In genomic region chr16:4521971-4522623, GRCh38 we compare ENCODE assay signal across 12 cellular contexts. TPM values are rescaled to one million over a fixed set of nuclear protein-coding genes. Genes with fewer than 3 reads are reported as not detected.
DNase-seq lines count a peak whose midpoint lies in the region; ATAC-seq, FAIRE-seq and TF ChIP-seq lines count a peak whose summit lies in the region.
"Had no signal": no experiment of that assay in that cellular context is flagged by ENCODE, and none has a peak within 500 bp of the region (broad histone marks: within the 10 kb centered on the region; RNA-seq: fewer than 3 reads in every experiment).

No MANE protein-coding gene starts in this region.

- H3K27ac ChIP-seq in HEK293 (ENCODE audit: extremely low read depth, low read depth, low read length) (no peak overlapping the region), psoas muscle (peak overlapping the region; percentile 66), uterus (no peak overlapping the region), left lung (no peak overlapping the region)

- ATAC-seq in psoas muscle (peak; percentile 63 to 75 (median 70)), left lung (no peak)
- ATAC-seq: stimulated activated naive CD8-positive, alpha-beta T cell treated with anti-CD3 and anti-CD28 coated beads, Interleukin-15, Interleukin-2, amounts not matched to agents 100 U/mL and 50 U/mL, for 24 hours had no signal

- H3K9me3 ChIP-seq in HEK293 (ENCODE audit: control insufficient read depth, insufficient read depth, low read depth, low read length): no peaks in the 10 kb centered on the region
- H3K9me3 ChIP-seq in psoas muscle: no peaks in the 10 kb centered on the region
- no peaks in the 10 kb centered on the region for H3K9me3 ChIP-seq in uterus
- no peaks in the 10 kb centered on the region for H3K9me3 ChIP-seq in left lung

- TF ChIP-seq POLR2A in uterus (IDR thresholded peaks at IDR 0.05) (no peak), H54 (IDR thresholded peaks at IDR 0.05; ENCODE audit: low read depth, low read length) (no peak)

- H3K4me1 ChIP-seq in HEK293 (ENCODE audit: control insufficient read depth, insufficient read depth, low read length): no peaks in the 10 kb centered on the region
- peaks cover 39% of the 10 kb centered on the region for H3K4me1 ChIP-seq in psoas muscle
- H3K4me1 ChIP-seq in uterus: peaks cover 0 to 6% of the 10 kb centered on the region in 2 donors
- peaks cover 0 to 13% of the 10 kb centered on the region in 2 donors for H3K4me1 ChIP-seq in left lung

- POLR2A ChIA-PET in HEK293 (lab: Yijun Ruan, JAX): no interaction called here

- FAIRE-seq in frontal cortex (lab: Jason Lieb, UNC): no peak
- no peak for FAIRE-seq in H54 (lab: Jason Lieb, UNC)
- FAIRE-seq: G401.6 had no signal

- intact Hi-C loops in psoas muscle (cut with DNase I) (no loop called here), uterus (cut with DNase I; ENCODE audit: low total_unique reads) (no loop called here), left lung (cut with DNase I) (no loop called here)

- 24 to 33% (median 28%) methylated on average over 11 of the region's 11 CpGs for WGBS in psoas muscle, 3 donors

- H3K4me3 ChIP-seq in HEK293 (ENCODE audit: low read depth, low read length): no peak overlapping the region
- H3K4me3 ChIP-seq in psoas muscle: no peak overlapping the region
- H3K4me3 ChIP-seq in uterus: no peak overlapping the region
- no peak overlapping the region for H3K4me3 ChIP-seq in left lung
- H3K4me3 ChIP-seq: skin epidermis had no signal

- no peak for TF ChIP-seq CTCF in HEK293 (tag by site-specific recombination; IDR thresholded peaks at IDR 0.05)
- no peak for TF ChIP-seq CTCF in psoas muscle (IDR thresholded peaks at IDR 0.05)
- TF ChIP-seq CTCF in uterus (IDR thresholded peaks at IDR 0.05): no peak
- no peak for TF ChIP-seq CTCF in left lung (IDR thresholded peaks at IDR 0.05)

- H3K36me3 ChIP-seq in HEK293 (ENCODE audit: control insufficient read depth in 2 of 2, insufficient read depth in 1 of 2, low read length in 2 of 2) (peaks cover 0 to 27% of the 10 kb centered on the region in 2 experiments; a peak in 2 of 3 replicates), psoas muscle (ENCODE audit: insufficient read depth in 1 of 2, low read depth in 1 of 2) (no peaks in the 10 kb centered on the region), uterus (no peaks in the 10 kb centered on the region), left lung (peaks cover 0 to 3% of the 10 kb centered on the region in 2 donors)

- CTCF ChIA-PET in HEK293 (lab: Yijun Ruan, JAX): interaction anchor here (0.6 to 2.2 kb wide), 3 partner anchors 15 to 128 kb away, joined by 3 to 6 read pairs (median 3); no protein-coding TSS in a partner anchor

- no peaks in the 10 kb centered on the region for H3K27me3 ChIP-seq in psoas muscle (ENCODE audit: insufficient read depth in 3 of 3, low read length in 2 of 3)
- H3K27me3 ChIP-seq in uterus: no peaks in the 10 kb centered on the region
- H3K27me3 ChIP-seq in left lung: no peaks in the 10 kb centered on the region

- DNase-seq in NCI-H82 (lab: John Stamatoyannopoulos, UW) (peak; percentile 85), frontal cortex (ENCODE audit: low spot score in 2 of 2) (peak; percentile 37 to 75), psoas muscle (peak; percentile 47 to 80), uterus (no peak), left lung (no peak), H54 (ENCODE audit: insufficient read length, low spot score) (no peak)
- DNase-seq in activated CD4-positive, alpha-beta T cell treated with anti-CD3 and anti-CD28 coated beads for 48 hours: no peak
- DNase-seq: NCI-H1048; stimulated activated naive CD8-positive, alpha-beta T cell treated with anti-CD3 and anti-CD28 coated beads, Interleukin-15, Interleukin-2, amounts not matched to agents 100 U/mL and 50 U/mL, for 24 hours had no signal

TF ChIP-seq in HEK293, 187 proteins besides CTCF, POLR2A, EP300 and RAD21:
- TF ChIP-seq ZSCAN30 (tag by site-specific recombination; IDR thresholded peaks at IDR 0.05) (0 out of 2 replicates have a peak, but pooled peaks have one; percentile 9), ZNF169 (tag by site-specific recombination; IDR thresholded peaks at IDR 0.05) (no peak), ZNF302 (tag by site-specific recombination; IDR thresholded peaks at IDR 0.05; ENCODE audit: low read depth) (no peak), GLIS2 (tag by site-specific recombination; IDR thresholded peaks at IDR 0.05) (peak; percentile 66), IKZF3 (tag by site-specific recombination; IDR thresholded peaks at IDR 0.05) (0 out of 2 replicates have a peak, but pooled peaks have one; percentile 39), ZNF423 (tag by site-specific recombination; IDR thresholded peaks at IDR 0.05) (0 out of 2 replicates have a peak, but pooled peaks have one; percentile 18), ZIC2 (tag by site-specific recombination; IDR thresholded peaks at IDR 0.05) (peak; percentile 95), ZNF600 (tag by site-specific recombination; IDR thresholded peaks at IDR 0.05) (peak; percentile 27; the same call in 1 of the 2 replicates), ZNF629 (tag by site-specific recombination; IDR thresholded peaks at IDR 0.05) (peak; percentile 44; the same call in 1 of the 2 replicates), GLIS1 (tag by site-specific recombination; IDR thresholded peaks at IDR 0.05) (peak; percentile 80), PRDM6 (tag by site-specific recombination; IDR thresholded peaks at IDR 0.05) (no peak), ZNF521 (tag by site-specific recombination; IDR thresholded peaks at IDR 0.05) (no peak)
- TF ChIP-seq, protein P1, sequence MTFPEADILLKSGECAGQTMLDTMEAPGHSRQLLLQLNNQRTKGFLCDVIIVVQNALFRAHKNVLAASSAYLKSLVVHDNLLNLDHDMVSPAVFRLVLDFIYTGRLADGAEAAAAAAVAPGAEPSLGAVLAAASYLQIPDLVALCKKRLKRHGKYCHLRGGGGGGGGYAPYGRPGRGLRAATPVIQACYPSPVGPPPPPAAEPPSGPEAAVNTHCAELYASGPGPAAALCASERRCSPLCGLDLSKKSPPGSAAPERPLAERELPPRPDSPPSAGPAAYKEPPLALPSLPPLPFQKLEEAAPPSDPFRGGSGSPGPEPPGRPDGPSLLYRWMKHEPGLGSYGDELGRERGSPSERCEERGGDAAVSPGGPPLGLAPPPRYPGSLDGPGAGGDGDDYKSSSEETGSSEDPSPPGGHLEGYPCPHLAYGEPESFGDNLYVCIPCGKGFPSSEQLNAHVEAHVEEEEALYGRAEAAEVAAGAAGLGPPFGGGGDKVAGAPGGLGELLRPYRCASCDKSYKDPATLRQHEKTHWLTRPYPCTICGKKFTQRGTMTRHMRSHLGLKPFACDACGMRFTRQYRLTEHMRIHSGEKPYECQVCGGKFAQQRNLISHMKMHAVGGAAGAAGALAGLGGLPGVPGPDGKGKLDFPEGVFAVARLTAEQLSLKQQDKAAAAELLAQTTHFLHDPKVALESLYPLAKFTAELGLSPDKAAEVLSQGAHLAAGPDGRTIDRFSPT (tag by site-specific recombination; IDR thresholded peaks at IDR 0.05): peak; percentile 59; the same call in 1 of the 2 replicates
- TF ChIP-seq, protein P2, sequence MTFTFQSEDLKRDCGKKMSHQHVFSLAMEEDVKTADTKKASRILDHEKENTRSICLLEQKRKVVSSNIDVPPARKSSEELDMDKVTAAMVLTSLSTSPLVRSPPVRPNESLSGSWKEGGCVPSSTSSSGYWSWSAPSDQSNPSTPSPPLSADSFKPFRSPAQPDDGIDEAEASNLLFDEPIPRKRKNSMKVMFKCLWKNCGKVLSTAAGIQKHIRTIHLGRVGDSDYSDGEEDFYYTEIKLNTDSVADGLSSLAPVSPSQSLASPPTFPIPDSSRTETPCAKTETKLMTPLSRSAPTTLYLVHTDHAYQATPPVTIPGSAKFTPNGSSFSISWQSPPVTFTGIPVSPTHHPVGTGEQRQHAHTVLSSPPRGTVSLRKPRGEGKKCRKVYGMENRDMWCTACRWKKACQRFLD (tag by site-specific recombination; IDR thresholded peaks at IDR 0.05): no peak

RNA-seq across cellular contexts. Expression of gene CDIP1, which starts 16.5 kb away (rescaled TPM):
- total RNA-seq in frontal cortex: 9.8 TPM
- total RNA-seq in psoas muscle: 10 to 100 TPM; 29.1 to 51.8 (median 34.9) TPM
- polyA plus RNA-seq in psoas muscle: 10 to 100 TPM; 18.7 to 33.6 (median 22.3) TPM
- total RNA-seq in uterus: 10 to 100 TPM in 2 of 4 donors, 1 to 10 TPM in 2; 5.0 to 40.6 (median 11.1) TPM
- 10 to 100 TPM; 22.2 to 27.0 TPM for total RNA-seq in left lung

RNA-seq across cellular contexts. Expression of gene C16orf96, which starts 34.0 kb away (rescaled TPM):
- total RNA-seq in frontal cortex (0.41 TPM), psoas muscle (under 1 TPM in 3 of 4 donors, not detected in 1; 0.04 to 0.32 (median 0.07) TPM), uterus (under 1 TPM in 3 of 4 donors, not detected in 1; 0.26 to 0.35 (median 0.30) TPM), left lung (under 1 TPM; 0.17 to 0.18 TPM)
- under 1 TPM in 1 of 3 donors, not detected in 2; 0.05 TPM for polyA plus RNA-seq in psoas muscle

RNA-seq across cellular contexts. Expression of gene HMOX2, which starts 45.9 kb away (rescaled TPM):
- total RNA-seq in frontal cortex (39.5 TPM), psoas muscle (10 to 100 TPM; 20.8 to 26.6 (median 22.6) TPM), uterus (10 to 100 TPM; 13.2 to 43.1 (median 34.1) TPM), left lung (10 to 100 TPM; 50.8 to 51.5 TPM)
- 10 to 100 TPM; 22.2 to 49.0 (median 23.8) TPM for polyA plus RNA-seq in psoas muscle

RNA-seq across cellular contexts. Expression of gene NMRAL1, which starts 47.7 kb away (rescaled TPM):
- total RNA-seq in frontal cortex (62.0 TPM), psoas muscle (1 to 10 TPM; 2.5 to 5.5 (median 3.9) TPM), uterus (100 to 1,000 TPM in 1 of 4 donors, 10 to 100 TPM in 3; 37.0 to 320 (median 59.3) TPM), left lung (10 to 100 TPM; 31.4 to 36.5 TPM)
- polyA plus RNA-seq in psoas muscle: 1 to 10 TPM; 4.0 to 5.1 (median 4.2) TPM

Comparison
In these comparisons a context has a peak if more than half of its experiments do, and no peak if none do; other contexts are left out.
1. DNase-seq: peak in NCI-H82 (single experiment), frontal cortex (2 of 2) and psoas muscle (2 of 2); none in uterus (0 of 2), activated CD4-positive, alpha-beta T cell treated with anti-CD3 and anti-CD28 coated beads for 48 hours (single experiment), left lung (0 of 2) and H54 (single experiment).